Comparison of ENCODE assay signal across 2 cellular contexts in the genomic region with DNA sequence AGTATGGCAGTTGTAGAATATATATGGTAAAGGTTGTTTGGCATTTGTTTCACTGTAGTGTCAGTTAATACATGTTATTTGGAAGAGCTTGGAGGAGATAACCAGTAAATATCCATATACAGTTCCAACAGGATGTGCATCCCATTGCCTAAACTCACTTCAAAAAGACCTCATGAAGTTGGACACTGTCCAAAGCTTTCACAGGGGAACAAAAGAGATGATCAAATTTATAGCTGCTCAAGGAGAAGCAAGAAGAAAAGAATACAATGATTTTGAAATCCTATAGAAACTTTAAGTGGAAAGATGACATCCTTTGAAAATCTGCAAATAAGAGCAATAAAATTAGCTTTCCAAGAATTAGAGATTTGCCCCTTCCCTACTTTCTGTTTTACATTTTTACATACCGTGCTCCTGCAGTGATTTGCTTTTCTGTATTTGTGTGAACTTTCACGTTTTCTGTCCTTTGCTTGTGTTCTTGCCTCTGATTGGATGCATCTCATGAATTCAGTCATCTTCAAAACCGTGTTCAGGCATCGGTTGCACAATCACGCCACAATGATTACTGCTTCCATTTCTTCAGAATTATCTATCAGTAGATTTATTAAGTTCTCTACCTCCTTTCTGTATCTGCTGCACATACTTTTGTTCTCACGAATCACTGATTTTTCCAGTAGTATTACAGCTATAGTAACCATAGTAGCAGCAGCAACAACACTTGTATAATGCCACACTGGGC.
TF ChIP-seq lines count a peak whose summit lies in the region.

No MANE protein-coding gene starts in this region.

TF ChIP-seq in HepG2, 621 proteins besides CTCF, POLR2A, EP300 and RAD21:
- no peak for TF ChIP-seq FOXO1 (CRISPR knock-in tag; IDR thresholded peaks at IDR 0.05)
- peak; percentile 55; the same call in 1 of the 2 replicates for TF ChIP-seq CEBPB (IDR thresholded peaks at IDR 0.05; ENCODE audit: borderline replicate concordance, low read depth, low read length)
- TF ChIP-seq, protein P1, sequence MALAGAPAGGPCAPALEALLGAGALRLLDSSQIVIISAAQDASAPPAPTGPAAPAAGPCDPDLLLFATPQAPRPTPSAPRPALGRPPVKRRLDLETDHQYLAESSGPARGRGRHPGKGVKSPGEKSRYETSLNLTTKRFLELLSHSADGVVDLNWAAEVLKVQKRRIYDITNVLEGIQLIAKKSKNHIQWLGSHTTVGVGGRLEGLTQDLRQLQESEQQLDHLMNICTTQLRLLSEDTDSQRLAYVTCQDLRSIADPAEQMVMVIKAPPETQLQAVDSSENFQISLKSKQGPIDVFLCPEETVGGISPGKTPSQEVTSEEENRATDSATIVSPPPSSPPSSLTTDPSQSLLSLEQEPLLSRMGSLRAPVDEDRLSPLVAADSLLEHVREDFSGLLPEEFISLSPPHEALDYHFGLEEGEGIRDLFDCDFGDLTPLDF (CRISPR knock-in tag; IDR thresholded peaks at IDR 0.05) = no peak
- TF ChIP-seq, protein P2, sequence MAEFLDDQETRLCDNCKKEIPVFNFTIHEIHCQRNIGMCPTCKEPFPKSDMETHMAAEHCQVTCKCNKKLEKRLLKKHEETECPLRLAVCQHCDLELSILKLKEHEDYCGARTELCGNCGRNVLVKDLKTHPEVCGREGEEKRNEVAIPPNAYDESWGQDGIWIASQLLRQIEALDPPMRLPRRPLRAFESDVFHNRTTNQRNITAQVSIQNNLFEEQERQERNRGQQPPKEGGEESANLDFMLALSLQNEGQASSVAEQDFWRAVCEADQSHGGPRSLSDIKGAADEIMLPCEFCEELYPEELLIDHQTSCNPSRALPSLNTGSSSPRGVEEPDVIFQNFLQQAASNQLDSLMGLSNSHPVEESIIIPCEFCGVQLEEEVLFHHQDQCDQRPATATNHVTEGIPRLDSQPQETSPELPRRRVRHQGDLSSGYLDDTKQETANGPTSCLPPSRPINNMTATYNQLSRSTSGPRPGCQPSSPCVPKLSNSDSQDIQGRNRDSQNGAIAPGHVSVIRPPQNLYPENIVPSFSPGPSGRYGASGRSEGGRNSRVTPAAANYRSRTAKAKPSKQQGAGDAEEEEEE (CRISPR knock-in tag; IDR thresholded peaks at IDR 0.05; ENCODE audit: borderline replicate concordance) = no peak
- no peak for TF ChIP-seq NCOA1 (CRISPR knock-in tag; IDR thresholded peaks at IDR 0.05)

TF ChIP-seq in endothelial cell of umbilical vein, 7 proteins besides CTCF, POLR2A, EP300 and RAD21:
- no peak for TF ChIP-seq MYC (IDR thresholded peaks at IDR 0.05; ENCODE audit: low read depth, low read length)
- TF ChIP-seq GATA2 (IDR thresholded peaks at IDR 0.05; ENCODE audit: insufficient read depth, insufficient read length, low read depth, low read length) = no peak
- TF ChIP-seq, protein P3, sequence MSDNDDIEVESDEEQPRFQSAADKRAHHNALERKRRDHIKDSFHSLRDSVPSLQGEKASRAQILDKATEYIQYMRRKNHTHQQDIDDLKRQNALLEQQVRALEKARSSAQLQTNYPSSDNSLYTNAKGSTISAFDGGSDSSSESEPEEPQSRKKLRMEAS (IDR thresholded peaks at IDR 0.05; ENCODE audit: insufficient read depth, insufficient read length) = no peak
- no peak for TF ChIP-seq JUN (IDR thresholded peaks at IDR 0.05; ENCODE audit: borderline replicate concordance, insufficient read depth, insufficient read length, low read depth)
- TF ChIP-seq POLR2AphosphoS5 (IDR thresholded peaks at IDR 0.05; ENCODE audit: insufficient read depth, low read depth, low read length) = no peak
- no peak for TF ChIP-seq FOS (IDR thresholded peaks at IDR 0.05; ENCODE audit: borderline replicate concordance, insufficient read depth, low read length)
- no peak for TF ChIP-seq EZH2 (IDR thresholded peaks at IDR 0.05; ENCODE audit: borderline replicate concordance, low read depth, low read length, severe bottlenecking)
